ENCODE assay signal across 8 cellular contexts in genomic region chr1:176897350-176898236, GRCh38.
DNase-seq lines count a peak whose midpoint lies in the region; ATAC-seq, FAIRE-seq and TF ChIP-seq lines count a peak whose summit lies in the region.

No MANE protein-coding gene starts in this region.

- H3K4me1 Mint-ChIP-seq in activated CD8-positive, alpha-beta T cell treated with anti-CD3 and anti-CD28 coated beads, Interleukin-2, amount 10 ng/mL, durations not matched to agents 7 days and 5 days (ENCODE audit: low read depth) = peaks cover 4% of the 10 kb centered on the region

- H3K4me3 ChIP-seq in A549 = peak overlapping the region; percentile 8; the same call in 2 of the 3 replicates
- H3K4me3 ChIP-seq in GM12864 (ENCODE audit: low read depth, low read length) = no peak overlapping the region
- peak overlapping the region; percentile 24 for H3K4me3 ChIP-seq in osteoblast (ENCODE audit: insufficient read depth, low read length)

- no peak for TF ChIP-seq POLR2A in A549 (IDR thresholded peaks at IDR 0.05; ENCODE audit: low read length)

- H3K36me3 ChIP-seq in osteoblast (ENCODE audit: insufficient read depth, low read length) = no peaks in the 10 kb centered on the region

- H3K79me2 ChIP-seq in osteoblast (ENCODE audit: insufficient read depth, low read length) = no peaks in the 10 kb centered on the region

- no peaks in the 10 kb centered on the region for H4K20me1 ChIP-seq in osteoblast (ENCODE audit: insufficient read depth, low read length)

- 7% methylated on average over 20 of the region's 25 CpGs for WGBS in A549 (ENCODE audit: missing lambda C conversion rate)

- H3K27ac ChIP-seq in A549 = no peak overlapping the region
- no peak overlapping the region for H3K27ac ChIP-seq in osteoblast (ENCODE audit: low read depth, low read length)

- peak overlapping the region; percentile 66 for H3K4me2 ChIP-seq in A549
- H3K4me2 ChIP-seq in osteoblast (ENCODE audit: insufficient read depth, low read length) = peak overlapping the region; percentile 68

- ATAC-seq in A549 (peak; percentile 73 to 92; a peak in 5 of 6 replicates), HG03342 (IDR thresholded peaks at IDR 0.05; ENCODE audit: unreplicated experiment) (peak; percentile 67)
- ATAC-seq in activated CD8-positive, alpha-beta T cell treated with anti-CD3 and anti-CD28 coated beads, Interleukin-2, amount 10 ng/mL, durations not matched to agents 7 days and 5 days = no peak

- no peaks in the 10 kb centered on the region for H3K36me3 Mint-ChIP-seq in activated CD8-positive, alpha-beta T cell treated with anti-CD3 and anti-CD28 coated beads, Interleukin-2, amount 10 ng/mL, durations not matched to agents 7 days and 5 days (ENCODE audit: low read depth)

- no peaks in the 10 kb centered on the region for H3K27me3 ChIP-seq in osteoblast (ENCODE audit: insufficient read depth, low read length)

- CTCF ChIA-PET in A549 (lab: Yijun Ruan, JAX) = interaction anchor here (0.6 to 5.3 kb wide), 44 partner anchors 7 to 1049 kb away, joined by 3 to 68 read pairs (median 4); no protein-coding TSS in a partner anchor
- CTCF ChIA-PET in activated CD8-positive, alpha-beta T cell treated with anti-CD3 and anti-CD28 coated beads, Interleukin-2, amount 10 ng/mL, durations not matched to agents 7 days and 5 days (lab: Charles Lee) = interaction anchor here (1.1 kb wide), 1 partner anchor 284 kb away, joined by 10 read pairs; no protein-coding TSS in a partner anchor

- POLR2A ChIA-PET in A549 (lab: Yijun Ruan, JAX) = no interaction called here
- POLR2A ChIA-PET in activated CD8-positive, alpha-beta T cell treated with anti-CD3 and anti-CD28 coated beads, Interleukin-2, amount 10 ng/mL, durations not matched to agents 7 days and 5 days (lab: Charles Lee) = no interaction called here

- FAIRE-seq in A549 (lab: Jason Lieb, UNC) = no peak

- H3K9me3 ChIP-seq in A549 (no peaks in the 10 kb centered on the region), osteoblast (ENCODE audit: low read depth, low read length) (no peaks in the 10 kb centered on the region)

- TF ChIP-seq CTCF in A549 (IDR thresholded peaks at IDR 0.05) (peak; percentile 68), GM12864 (IDR thresholded peaks at IDR 0.05; ENCODE audit: low read depth, low read length, missing control alignments) (peak; percentile 82), osteoblast (IDR thresholded peaks at IDR 0.05; ENCODE audit: extremely low read depth, low read depth, low read length) (peak; percentile 78)

- H3K27ac Mint-ChIP-seq in activated CD8-positive, alpha-beta T cell treated with anti-CD3 and anti-CD28 coated beads, Interleukin-2, amount 10 ng/mL, durations not matched to agents 7 days and 5 days = no peak overlapping the region

- H3K4me1 ChIP-seq in A549 (no peaks in the 10 kb centered on the region), osteoblast (ENCODE audit: insufficient read depth, low read length) (no peaks in the 10 kb centered on the region)

- TF ChIP-seq RAD21 in A549 (conservative IDR thresholded peaks at IDR 0.05 in 1 of 2, IDR thresholded peaks at IDR 0.05 in 1 of 2) = peak; percentile 74 to 79

- H2AFZ ChIP-seq in osteoblast (ENCODE audit: low read length) = peak overlapping the region; percentile 5

- no peaks in the 10 kb centered on the region for H3K27me3 Mint-ChIP-seq in activated CD8-positive, alpha-beta T cell treated with anti-CD3 and anti-CD28 coated beads, Interleukin-2, amount 10 ng/mL, durations not matched to agents 7 days and 5 days (ENCODE audit: low read depth)

- no peak for TF ChIP-seq EP300 in A549 (IDR thresholded peaks at IDR 0.05)

- DNase-seq in A549 (ENCODE audit: low read depth in 1 of 2, low spot score in 1 of 2) (peak; percentile 52 to 80), GM12864 (ENCODE audit: low read depth) (peak; percentile 4), NCI-H460 (ENCODE audit: extremely low read depth, low read depth) (peak; percentile 67), foreskin melanocyte (peak; percentile 43), osteoblast (ENCODE audit: insufficient read length, low spot score, missing footprints) (peak; percentile 73), activated gamma-delta T cell treated with Interleukin-2 at 50 U/mL for 16 hours (no peak)
- peak; percentile 53 for DNase-seq in activated CD8-positive, alpha-beta T cell treated with anti-CD3 and anti-CD28 coated beads, Interleukin-2, amount 10 ng/mL, durations not matched to agents 7 days and 5 days

- no peaks in the 10 kb centered on the region for H3K9me3 Mint-ChIP-seq in activated CD8-positive, alpha-beta T cell treated with anti-CD3 and anti-CD28 coated beads, Interleukin-2, amount 10 ng/mL, durations not matched to agents 7 days and 5 days (ENCODE audit: insufficient read depth)

- no peak overlapping the region for H3K4me3 Mint-ChIP-seq in activated CD8-positive, alpha-beta T cell treated with anti-CD3 and anti-CD28 coated beads, Interleukin-2, amount 10 ng/mL, durations not matched to agents 7 days and 5 days

TF ChIP-seq in A549, 52 proteins besides CTCF, POLR2A, EP300 and RAD21:
- no peak for TF ChIP-seq CHD4 (IDR thresholded peaks at IDR 0.05; ENCODE audit: borderline replicate concordance)
- TF ChIP-seq REST (IDR thresholded peaks at IDR 0.05) = no peak
- TF ChIP-seq SMC3 (IDR thresholded peaks at IDR 0.05) = peak; percentile 55; the same call in 2 of the 3 replicates
- no peak for TF ChIP-seq USF2 (IDR thresholded peaks at IDR 0.05)
- TF ChIP-seq CBX8 (IDR thresholded peaks at IDR 0.05) = no peak
